In genomic region chr4:139734875-139735380, GRCh38 we compare ENCODE assay signal across 8 cellular contexts.
DNase-seq lines count a peak whose midpoint lies in the region; ATAC-seq and TF ChIP-seq lines count a peak whose summit lies in the region.

No MANE protein-coding gene starts in this region.

- H3K4me1 Mint-ChIP-seq in activated CD4-positive, alpha-beta T cell treated with anti-CD3 and anti-CD28 coated beads, Interleukin-2, amount 10 ng/mL, durations not matched to agents 24 days and 14 days = peaks cover 7% of the 10 kb centered on the region

- H3K4me3 Mint-ChIP-seq in activated CD4-positive, alpha-beta T cell treated with anti-CD3 and anti-CD28 coated beads, Interleukin-2, amount 10 ng/mL, durations not matched to agents 24 days and 14 days = peak overlapping the region; percentile 76

- CTCF ChIA-PET in GM10248 (lab: Yijun Ruan, JAX) = interaction anchor here (1.0 to 1.4 kb wide), 5 partner anchors 9 to 625 kb away, joined by 3 to 5 read pairs (median 4); no protein-coding TSS in a partner anchor

- H3K36me3 Mint-ChIP-seq in activated CD4-positive, alpha-beta T cell treated with anti-CD3 and anti-CD28 coated beads, Interleukin-2, amount 10 ng/mL, durations not matched to agents 24 days and 14 days (ENCODE audit: low read depth) = no peaks in the 10 kb centered on the region

- POLR2A ChIA-PET in GM10248 (lab: Yijun Ruan, JAX) = no interaction called here

- peak; percentile 61 for TF ChIP-seq CTCF in GM10248 (IDR thresholded peaks at IDR 0.05; ENCODE audit: control extremely low read depth, extremely low read depth, low read depth, missing control alignments)

- intact Hi-C loops in activated CD4-positive, alpha-beta T cell treated with anti-CD3 and anti-CD28 coated beads, Interleukin-2, amount 10 ng/mL, durations not matched to agents 24 days and 14 days (cut with micrococcal nuclease) = loop anchor here (1.0 to 10.0 kb wide), 6 partner anchors 78 to 630 kb away; no protein-coding TSS in a partner anchor

- peak; percentile 63 for ATAC-seq in HG03045 (IDR thresholded peaks at IDR 0.05; ENCODE audit: unreplicated experiment)
- no peak for ATAC-seq in HG03025 (IDR thresholded peaks at IDR 0.05; ENCODE audit: low FRiP score, unreplicated experiment)

- H3K27me3 Mint-ChIP-seq in activated CD4-positive, alpha-beta T cell treated with anti-CD3 and anti-CD28 coated beads, Interleukin-2, amount 10 ng/mL, durations not matched to agents 24 days and 14 days = peaks cover 53% of the 10 kb centered on the region

- H3K9me3 Mint-ChIP-seq in activated CD4-positive, alpha-beta T cell treated with anti-CD3 and anti-CD28 coated beads, Interleukin-2, amount 10 ng/mL, durations not matched to agents 24 days and 14 days = no peaks in the 10 kb centered on the region

- peak; percentile 75 for DNase-seq in GM10248 (ENCODE audit: extremely low spot score)
- peak; percentile 94 for DNase-seq in NCI-H2227 (lab: John Stamatoyannopoulos, UW; ENCODE audit: unreplicated experiment)
- peak; percentile 86 for DNase-seq in activated CD4-positive, alpha-beta T cell treated with anti-CD3 and anti-CD28 coated beads, Interleukin-2, amount 10 ng/mL, durations not matched to agents 24 days and 14 days
- peak; percentile 39 for DNase-seq in cortex of kidney (lab: John Stamatoyannopoulos, UW)
- peak; percentile 87 for DNase-seq in kidney tubule cell (ENCODE audit: low spot score)
- peak; percentile 27 to 50 for DNase-seq in stimulated activated CD4-positive, alpha-beta T cell treated with anti-CD3 and anti-CD28 coated beads, Interleukin-15, amount 100 ng/mL, for 48 hours (ENCODE audit: low read depth in 2 of 2)

- H3K27ac Mint-ChIP-seq in activated CD4-positive, alpha-beta T cell treated with anti-CD3 and anti-CD28 coated beads, Interleukin-2, amount 10 ng/mL, durations not matched to agents 24 days and 14 days = peak overlapping the region; percentile 43

Comparison
In these comparisons a context has a peak if more than half of its experiments do, and no peak if none do; other contexts are left out.
1. DNase-seq: peak in every context shown above with its lines; median percentile 94 in NCI-H2227; 87 in kidney tubule cell; 86 in activated CD4-positive, alpha-beta T cell treated with anti-CD3 and anti-CD28 coated beads, Interleukin-2, amount 10 ng/mL, durations not matched to agents 24 days and 14 days; 75 in GM10248; 39 in cortex of kidney; 38 in stimulated activated CD4-positive, alpha-beta T cell treated with anti-CD3 and anti-CD28 coated beads, Interleukin-15, amount 100 ng/mL, for 48 hours.